Comparison of ENCODE assay signal across 12 cellular contexts in genomic region chr7:101739757-101740398, GRCh38.
DNase-seq lines count a peak whose midpoint lies in the region; ATAC-seq and TF ChIP-seq lines count a peak whose summit lies in the region.
"Had no signal": no experiment of that assay in that cellular context is flagged by ENCODE, and none has a peak within 500 bp of the region (broad histone marks: within the 10 kb centered on the region; RNA-seq: fewer than 3 reads in every experiment).

No MANE protein-coding gene starts in this region.

- TF ChIP-seq CTCF in GM13976 (IDR thresholded peaks at IDR 0.05; ENCODE audit: borderline replicate concordance, control extremely low read depth, extremely low read depth, insufficient read depth, missing control alignments), result no peak
- no peak for TF ChIP-seq CTCF in Panc1 (IDR thresholded peaks at IDR 0.05)

- H3K27me3 ChIP-seq in BLaER1, result no peaks in the 10 kb centered on the region
- H3K27me3 ChIP-seq in Panc1 (ENCODE audit: control insufficient read depth, insufficient read depth, low read length), result no peaks in the 10 kb centered on the region
- H3K27me3 ChIP-seq: BE2C, right lobe of liver had no signal

- peak overlapping the region; percentile 79 for H3K9ac ChIP-seq in BLaER1

- CTCF ChIA-PET in Panc1 (lab: Charles Lee), result no interaction called here

- intact Hi-C loops in Panc1 (cut with micrococcal nuclease; ENCODE audit: unreplicated experiment), result no loop called here

- H3K36me3 ChIP-seq in BLaER1, result no peaks in the 10 kb centered on the region
- H3K36me3 ChIP-seq in Panc1 (ENCODE audit: control insufficient read depth, insufficient read depth, low read length), result no peaks in the 10 kb centered on the region
- H3K36me3 ChIP-seq: BE2C, right lobe of liver had no signal

- DNase-seq in GM13976 (ENCODE audit: low spot score) (peak; percentile 57), Panc1 (ENCODE audit: low read depth, low spot score) (no peak), kidney glomerular epithelial cell (lab: John Stamatoyannopoulos, UW) (peak; percentile 10), MV-4-11 (lab: John Stamatoyannopoulos, UW) (no peak), amygdala (lab: John Stamatoyannopoulos, UW) (no peak), GOT3 (lab: John Stamatoyannopoulos, UW) (no peak), NCI-H82 (lab: John Stamatoyannopoulos, UW) (no peak)
- DNase-seq: BE2C, NCI-H446 treated with DMSO at 0.1 percent for 48 hours, right lobe of liver had no signal

- H4K20me1 ChIP-seq in BLaER1, result no peaks in the 10 kb centered on the region

- H3K4me1 ChIP-seq in BLaER1 (peaks cover 82% of the 10 kb centered on the region), Panc1 (ENCODE audit: control insufficient read depth, insufficient read depth, low read length) (peaks cover 25% of the 10 kb centered on the region)
- H3K4me1 ChIP-seq: BE2C had no signal

- BruUV-seq in Panc1 (replicated peaks; lab: Mats Ljungman, UMichigan), result no TSS peak

- H3K27ac ChIP-seq in BLaER1 (peak overlapping the region; percentile 96), Panc1 (ENCODE audit: low read length) (peak overlapping the region; percentile 21; the same call in 1 of the 2 replicates)
- H3K27ac ChIP-seq: right lobe of liver, VCaP had no signal

- ATAC-seq in Panc1, result no peak

- in situ Hi-C loops in GM13976 (cut with MboI; ENCODE audit: low sequenced_read_pairs, unreplicated experiment) (no loop called here), Panc1 (cut with HindIII; ENCODE audit: low pct_unique_long_range_greater_than_20kb, low sequenced_read_pairs) (no loop called here)

- H3K4me3 ChIP-seq in BLaER1 (0 out of 2 replicates have a peak overlapping the region, but pooled peaks have one; percentile 27), Panc1 (ENCODE audit: low read depth in 2 of 2, low read length in 2 of 2) (no peak overlapping the region)
- H3K4me3 ChIP-seq: right lobe of liver had no signal

- H3K9me3 ChIP-seq in BLaER1 (no peaks in the 10 kb centered on the region), Panc1 (ENCODE audit: control insufficient read depth, insufficient read depth, low read depth, low read length) (no peaks in the 10 kb centered on the region)
- H3K9me3 ChIP-seq: right lobe of liver had no signal

- POLR2A ChIA-PET in Panc1 (lab: Charles Lee), result interaction anchor here (0.7 kb wide), 1 partner anchor 56 kb away, joined by 8 read pairs; no protein-coding TSS in a partner anchor

- peak overlapping the region; percentile 96 for H3K4me2 ChIP-seq in BLaER1

Comparison
In these comparisons a context has a peak if more than half of its experiments do, and no peak if none do; other contexts are left out.
1. DNase-seq: peak in GM13976 (single experiment) and kidney glomerular epithelial cell (single experiment); none in Panc1 (single experiment), MV-4-11 (single experiment), amygdala (0 of 56), GOT3 (single experiment) and NCI-H82 (single experiment).